ENCODE assay signal across 9 cellular contexts in genomic region chr15:85312486-85312885, GRCh38.
DNase-seq lines count a peak whose midpoint lies in the region; ATAC-seq, FAIRE-seq and TF ChIP-seq lines count a peak whose summit lies in the region.
"Had no signal": no experiment of that assay in that cellular context is flagged by ENCODE, and none has a peak within 500 bp of the region (broad histone marks: within the 10 kb centered on the region; RNA-seq: fewer than 3 reads in every experiment).

No MANE protein-coding gene starts in this region.

- ATAC-seq in HG03097 (IDR thresholded peaks at IDR 0.05; ENCODE audit: low FRiP score, unreplicated experiment) = peak; percentile 75

- H4K20me1 ChIP-seq in BLaER1 treated with 17β-estradiol and CSF1 and Interleukin-3, amounts not matched to agents 10 nM and 100 nM = no peaks in the 10 kb centered on the region

- DNase-seq in GM19238 (ENCODE audit: insufficient read length, low spot score) (peak; percentile 51), cerebellar cortex (ENCODE audit: low spot score) (peak; percentile 37), cortex of kidney (lab: John Stamatoyannopoulos, UW) (no peak), prostate gland (ENCODE audit: low spot score) (no peak), kidney (no peak), NCI-H748 treated with DMSO at 0.1 percent for 48 hours (lab: John Stamatoyannopoulos, UW) (no peak)
- DNase-seq: hypothalamus had no signal

- H3K27ac ChIP-seq in BLaER1 treated with 17β-estradiol and CSF1 and Interleukin-3, amounts not matched to agents 10 nM and 100 nM = peak overlapping the region in 6 of 11 experiments; percentile 8 to 63 (median 47); a peak in 10 of 22 replicates
- no peak overlapping the region for H3K27ac ChIP-seq in prostate gland
- no peak overlapping the region for H3K27ac ChIP-seq in kidney (ENCODE audit: low read depth in 2 of 2, low read length in 2 of 2)

- no peak for TF ChIP-seq POLR2A in prostate gland (IDR thresholded peaks at IDR 0.05)

- peak overlapping the region in 10 of 11 experiments; percentile 1 to 81 (median 64); a peak in 16 of 22 replicates for H3K4me2 ChIP-seq in BLaER1 treated with 17β-estradiol and CSF1 and Interleukin-3, amounts not matched to agents 10 nM and 100 nM

- no peak for FAIRE-seq in kidney (lab: Jason Lieb, UNC)

- H3K9ac ChIP-seq in BLaER1 treated with 17β-estradiol and CSF1 and Interleukin-3, amounts not matched to agents 10 nM and 100 nM = peak overlapping the region in 3 of 11 experiments; percentile 26 to 48 (median 43); a peak in 4 of 22 replicates
- no peak overlapping the region for H3K9ac ChIP-seq in kidney (ENCODE audit: low read length in 2 of 2)

- TF ChIP-seq CTCF in prostate gland (IDR thresholded peaks at IDR 0.05) = no peak
- no peak for TF ChIP-seq CTCF in kidney (IDR thresholded peaks at IDR 0.05; ENCODE audit: borderline replicate concordance, extremely low read depth, insufficient read depth)

- H3K4me1 ChIP-seq in BLaER1 treated with 17β-estradiol and CSF1 and Interleukin-3, amounts not matched to agents 10 nM and 100 nM = peaks cover 22 to 45% (median 34%) of the 10 kb centered on the region in 10 experiments
- no peaks in the 10 kb centered on the region for H3K4me1 ChIP-seq in prostate gland (replicated peaks)
- H3K4me1 ChIP-seq in kidney (ENCODE audit: control insufficient read depth in 1 of 2, insufficient read depth in 1 of 2, low read depth in 1 of 2, low read length in 2 of 2) = no peaks in the 10 kb centered on the region

- H3K27me3 ChIP-seq in BLaER1 treated with 17β-estradiol and CSF1 and Interleukin-3, amounts not matched to agents 10 nM and 100 nM = no peaks in the 10 kb centered on the region
- no peaks in the 10 kb centered on the region for H3K27me3 ChIP-seq in prostate gland (replicated peaks; ENCODE audit: insufficient read depth)

- 89% methylated on average over 5 of the region's 5 CpGs for WGBS in prostate gland

- peaks cover 0 to 12% (median 5%) of the 10 kb centered on the region in 11 experiments; a peak in 7 of 22 replicates for H3K9me3 ChIP-seq in BLaER1 treated with 17β-estradiol and CSF1 and Interleukin-3, amounts not matched to agents 10 nM and 100 nM (replicated peaks in 1 of 11)
- H3K9me3 ChIP-seq in prostate gland (no peaks in the 10 kb centered on the region), kidney (ENCODE audit: control insufficient read depth in 1 of 2, low read length in 2 of 2) (no peaks in the 10 kb centered on the region)

- intact Hi-C loops in prostate gland (cut with DNase I) (no loop called here), kidney (cut with DNase I) (no loop called here)

- no peaks in the 10 kb centered on the region for H3K36me3 ChIP-seq in BLaER1 treated with 17β-estradiol and CSF1 and Interleukin-3, amounts not matched to agents 10 nM and 100 nM
- H3K36me3 ChIP-seq in prostate gland = no peaks in the 10 kb centered on the region
- no peaks in the 10 kb centered on the region for H3K36me3 ChIP-seq in kidney (ENCODE audit: control insufficient read depth in 1 of 2, insufficient read depth in 2 of 2, low read length in 2 of 2)

- no peak overlapping the region for H3K4me3 ChIP-seq in BLaER1 treated with 17β-estradiol and CSF1 and Interleukin-3, amounts not matched to agents 10 nM and 100 nM
- H3K4me3 ChIP-seq in prostate gland = no peak overlapping the region
- H3K4me3 ChIP-seq in kidney (ENCODE audit: low read length in 2 of 2) = no peak overlapping the region

Comparison
In these comparisons a context has a peak if more than half of its experiments do, and no peak if none do; other contexts are left out.
1. H3K27ac ChIP-seq: peak in BLaER1 treated with 17β-estradiol and CSF1 and Interleukin-3, amounts not matched to agents 10 nM and 100 nM (6 of 11); none in prostate gland (0 of 2) and kidney (0 of 2).
2. DNase-seq: peak in GM19238 (single experiment) and cerebellar cortex (single experiment); none in cortex of kidney (single experiment), prostate gland (single experiment), kidney (single experiment) and NCI-H748 treated with DMSO at 0.1 percent for 48 hours (single experiment).